8 cellular contexts compared by ENCODE assay signal in genomic region chr14:73787760-73788508, GRCh38.
DNase-seq lines count a peak whose midpoint lies in the region; FAIRE-seq and TF ChIP-seq lines count a peak whose summit lies in the region.

No MANE protein-coding gene starts in this region.

- no peak for FAIRE-seq in small intestine (lab: Jason Lieb, UNC)

- H2AFZ ChIP-seq in hepatocyte = peak overlapping the region; percentile 31

- H3K4me1 Mint-ChIP-seq in activated T-helper 2 cell treated with anti-CD3 and anti-CD28 coated beads, Interferon-gamma antibody, Interleukin-2, Interleukin-4, amounts not matched to agents 10 μg/mL and 5 μg/mL and 100 μg/mL, durations not matched to agents 14 hours and 24 hours and 36 hours (ENCODE audit: low read depth) = peaks cover 56% of the 10 kb centered on the region

- peak overlapping the region; percentile 91 for H3K4me2 ChIP-seq in hepatocyte

- peak overlapping the region; percentile 100 for H3K27ac ChIP-seq in hepatocyte
- peak overlapping the region; percentile 93 to 98 for H3K27ac ChIP-seq in small intestine (ENCODE audit: low read depth in 1 of 2, low read length in 1 of 2)

- no peak for TF ChIP-seq CTCF in hepatocyte (IDR thresholded peaks at IDR 0.05; ENCODE audit: poor library complexity)

- H3K36me3 ChIP-seq in hepatocyte (replicated peaks; ENCODE audit: insufficient read depth, low read depth) (no peaks in the 10 kb centered on the region), small intestine (ENCODE audit: control insufficient read depth in 2 of 2, insufficient read depth in 2 of 2, low read length in 2 of 2) (no peaks in the 10 kb centered on the region)

- H3K4me3 Mint-ChIP-seq in activated T-helper 2 cell treated with anti-CD3 and anti-CD28 coated beads, Interferon-gamma antibody, Interleukin-2, Interleukin-4, amounts not matched to agents 10 μg/mL and 5 μg/mL and 100 μg/mL, durations not matched to agents 14 hours and 24 hours and 36 hours (ENCODE audit: low read depth) = peak overlapping the region; percentile 95

- WGBS in hepatocyte (ENCODE audit: low lambda C conversion rate, missing lambda C conversion rate) = 13% methylated on average over 11 of the region's 11 CpGs
- 1 to 2% (median 1%) methylated on average over 11 of the region's 11 CpGs for WGBS in small intestine, 3 donors

- H3K27ac Mint-ChIP-seq in activated T-helper 2 cell treated with anti-CD3 and anti-CD28 coated beads, Interferon-gamma antibody, Interleukin-2, Interleukin-4, amounts not matched to agents 10 μg/mL and 5 μg/mL and 100 μg/mL, durations not matched to agents 14 hours and 24 hours and 36 hours = peak overlapping the region; percentile 99

- peaks cover 8% of the 10 kb centered on the region for H3K36me3 Mint-ChIP-seq in activated T-helper 2 cell treated with anti-CD3 and anti-CD28 coated beads, Interferon-gamma antibody, Interleukin-2, Interleukin-4, amounts not matched to agents 10 μg/mL and 5 μg/mL and 100 μg/mL, durations not matched to agents 14 hours and 24 hours and 36 hours (ENCODE audit: low read depth)

- H3K9me3 Mint-ChIP-seq in activated T-helper 2 cell treated with anti-CD3 and anti-CD28 coated beads, Interferon-gamma antibody, Interleukin-2, Interleukin-4, amounts not matched to agents 10 μg/mL and 5 μg/mL and 100 μg/mL, durations not matched to agents 14 hours and 24 hours and 36 hours = no peaks in the 10 kb centered on the region

- H4K20me1 ChIP-seq in hepatocyte (ENCODE audit: insufficient read depth, poor library complexity, severe bottlenecking) = no peaks in the 10 kb centered on the region

- H3K27me3 ChIP-seq in hepatocyte (no peaks in the 10 kb centered on the region), small intestine (ENCODE audit: control insufficient read depth in 2 of 2, insufficient read depth in 2 of 2, low read length in 2 of 2) (no peaks in the 10 kb centered on the region)

- no peaks in the 10 kb centered on the region for H3K27me3 Mint-ChIP-seq in activated T-helper 2 cell treated with anti-CD3 and anti-CD28 coated beads, Interferon-gamma antibody, Interleukin-2, Interleukin-4, amounts not matched to agents 10 μg/mL and 5 μg/mL and 100 μg/mL, durations not matched to agents 14 hours and 24 hours and 36 hours (ENCODE audit: low read depth)

- H3K4me3 ChIP-seq in Jurkat, Clone E6-1 (ENCODE audit: low read length) = peak overlapping the region; percentile 83
- peak overlapping the region; percentile 60 for H3K4me3 ChIP-seq in hepatocyte
- peak overlapping the region in 1 of 2 donors; percentile 89 for H3K4me3 ChIP-seq in small intestine (ENCODE audit: low read depth in 1 of 2, low read length in 2 of 2)

- intact Hi-C loops in activated T-helper 2 cell treated with anti-CD3 and anti-CD28 coated beads, Interferon-gamma antibody, Interleukin-2, Interleukin-4, amounts not matched to agents 10 μg/mL and 5 μg/mL and 100 μg/mL, durations not matched to agents 14 hours and 24 hours and 36 hours (cut with micrococcal nuclease) = loop anchor here (1.0 to 5.0 kb wide), 8 partner anchors 28 to 98 kb away; partner anchors contain the start of genes PTGR2 and ZNF410

- H3K4me1 ChIP-seq in hepatocyte (ENCODE audit: insufficient read depth) (peaks cover 59% of the 10 kb centered on the region), small intestine (ENCODE audit: control insufficient read depth in 2 of 2, insufficient read depth in 1 of 2, low read depth in 1 of 2, low read length in 1 of 2) (peaks cover 16 to 24% of the 10 kb centered on the region in 2 donors)

- H3K9me2 ChIP-seq in hepatocyte (replicated peaks; ENCODE audit: insufficient read depth) = no peaks in the 10 kb centered on the region

- in situ Hi-C loops in G401 (cut with HindIII; ENCODE audit: low sequenced_read_pairs) = no loop called here

- peaks cover 39% of the 10 kb centered on the region for H3K79me2 ChIP-seq in hepatocyte

- H3K9me3 ChIP-seq in hepatocyte (ENCODE audit: low read depth) (no peaks in the 10 kb centered on the region), small intestine (ENCODE audit: control insufficient read depth, low read depth) (no peaks in the 10 kb centered on the region)

- DNase-seq in G401 (ENCODE audit: low spot score) = peak; percentile 43
- no peak for DNase-seq in Jurkat, Clone E6-1 (ENCODE audit: low read depth, low spot score)
- peak; percentile 19 for DNase-seq in activated T-helper 2 cell treated with anti-CD3 and anti-CD28 coated beads, Interferon-gamma antibody, Interleukin-2, Interleukin-4, amounts not matched to agents 10 μg/mL and 5 μg/mL and 100 μg/mL, durations not matched to agents 14 hours and 24 hours and 36 hours (ENCODE audit: low spot score)
- no peak for DNase-seq in hepatocyte (ENCODE audit: low spot score)
- DNase-seq in small intestine = no peak
- DNase-seq in glomerular visceral epithelial cell (ENCODE audit: extremely low spot score) = no peak
- no peak for DNase-seq in retina
- DNase-seq in foreskin melanocyte = no peak

Comparison
In these comparisons a context has a peak if more than half of its experiments do, and no peak if none do; other contexts are left out.
1. DNase-seq: peak in G401 (single experiment) and activated T-helper 2 cell treated with anti-CD3 and anti-CD28 coated beads, Interferon-gamma antibody, Interleukin-2, Interleukin-4, amounts not matched to agents 10 μg/mL and 5 μg/mL and 100 μg/mL, durations not matched to agents 14 hours and 24 hours and 36 hours (single experiment); none in Jurkat, Clone E6-1 (single experiment), hepatocyte (single experiment), small intestine (single experiment), glomerular visceral epithelial cell (single experiment), retina (single experiment) and foreskin melanocyte (single experiment).